In the genomic region with DNA sequence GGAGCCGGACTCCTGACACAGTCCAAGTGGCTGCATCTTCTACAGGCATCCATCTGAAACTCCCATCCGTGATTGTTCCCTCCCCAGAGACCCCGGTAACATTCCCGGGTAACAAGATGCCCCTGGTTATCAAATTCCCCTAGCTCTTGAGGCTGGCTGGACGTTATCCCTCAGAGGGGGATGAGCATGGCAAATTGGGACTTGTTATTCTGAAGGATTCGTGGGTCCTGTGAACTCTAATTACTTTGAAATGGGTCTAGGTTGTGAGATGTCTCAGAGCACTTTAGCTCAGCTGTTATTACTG, we compare ENCODE assay signal across 7 cellular contexts. TPM values are rescaled to one million over a fixed set of nuclear protein-coding genes. Genes with fewer than 3 reads are reported as not detected.
DNase-seq lines count a peak whose midpoint lies in the region; TF ChIP-seq lines count a peak whose summit lies in the region.

No MANE protein-coding gene starts in this region.

- peaks cover 43% of the 10 kb centered on the region for H3K4me1 Mint-ChIP-seq in activated T-helper 2 cell treated with anti-CD3 and anti-CD28 coated beads, Interferon-gamma antibody, Interleukin-2, Interleukin-4, amounts not matched to agents 10 μg/mL and 5 μg/mL and 100 μg/mL, durations not matched to agents 14 hours and 24 hours and 36 hours (ENCODE audit: low read depth)

- peak overlapping the region; percentile 100 for H3K27ac Mint-ChIP-seq in activated T-helper 2 cell treated with anti-CD3 and anti-CD28 coated beads, Interferon-gamma antibody, Interleukin-2, Interleukin-4, amounts not matched to agents 10 μg/mL and 5 μg/mL and 100 μg/mL, durations not matched to agents 14 hours and 24 hours and 36 hours

- intact Hi-C loops in activated T-helper 2 cell treated with anti-CD3 and anti-CD28 coated beads, Interferon-gamma antibody, Interleukin-2, Interleukin-4, amounts not matched to agents 10 μg/mL and 5 μg/mL and 100 μg/mL, durations not matched to agents 14 hours and 24 hours and 36 hours (cut with micrococcal nuclease) = loop anchor here (1.0 to 5.0 kb wide), 5 partner anchors 26 to 393 kb away; partner anchors contain the start of genes COQ10A, NABP2, NACA and RNF41

- H3K4me3 ChIP-seq in HFF-Myc (replicated peaks; ENCODE audit: low read depth, low read length) (peak overlapping the region; percentile 59), iPS-18c (ENCODE audit: insufficient read depth, low read depth, low read length) (peak overlapping the region; percentile 68)

- no peaks in the 10 kb centered on the region for H3K9me3 ChIP-seq in iPS-18c (ENCODE audit: control insufficient read depth, insufficient read depth, low read length)

- H3K36me3 Mint-ChIP-seq in activated T-helper 2 cell treated with anti-CD3 and anti-CD28 coated beads, Interferon-gamma antibody, Interleukin-2, Interleukin-4, amounts not matched to agents 10 μg/mL and 5 μg/mL and 100 μg/mL, durations not matched to agents 14 hours and 24 hours and 36 hours (ENCODE audit: low read depth) = peaks cover 9% of the 10 kb centered on the region

- H3K4me3 Mint-ChIP-seq in activated T-helper 2 cell treated with anti-CD3 and anti-CD28 coated beads, Interferon-gamma antibody, Interleukin-2, Interleukin-4, amounts not matched to agents 10 μg/mL and 5 μg/mL and 100 μg/mL, durations not matched to agents 14 hours and 24 hours and 36 hours (ENCODE audit: low read depth) = peak overlapping the region; percentile 96

- no peaks in the 10 kb centered on the region for H3K9me3 Mint-ChIP-seq in activated T-helper 2 cell treated with anti-CD3 and anti-CD28 coated beads, Interferon-gamma antibody, Interleukin-2, Interleukin-4, amounts not matched to agents 10 μg/mL and 5 μg/mL and 100 μg/mL, durations not matched to agents 14 hours and 24 hours and 36 hours

- no peaks in the 10 kb centered on the region for H3K27me3 Mint-ChIP-seq in activated T-helper 2 cell treated with anti-CD3 and anti-CD28 coated beads, Interferon-gamma antibody, Interleukin-2, Interleukin-4, amounts not matched to agents 10 μg/mL and 5 μg/mL and 100 μg/mL, durations not matched to agents 14 hours and 24 hours and 36 hours (ENCODE audit: low read depth)

- TF ChIP-seq CTCF in HFF-Myc (IDR thresholded peaks at IDR 0.05; ENCODE audit: low read depth, low read length, missing control alignments) = no peak

- DNase-seq in HFF-Myc (ENCODE audit: extremely low read depth, low read depth) (no peak), NCI-H1092 (lab: John Stamatoyannopoulos, UW) (no peak), NCI-H510A treated with DMSO at 0.1 percent for 48 hours (lab: John Stamatoyannopoulos, UW) (no peak), kidney glomerular epithelial cell (lab: John Stamatoyannopoulos, UW) (no peak)
- DNase-seq in activated T-helper 2 cell treated with anti-CD3 and anti-CD28 coated beads, Interferon-gamma antibody, Interleukin-2, Interleukin-4, amounts not matched to agents 10 μg/mL and 5 μg/mL and 100 μg/mL, durations not matched to agents 14 hours and 24 hours and 36 hours (ENCODE audit: low spot score) = no peak
- peak; percentile 7 for DNase-seq in stimulated activated naive CD4-positive, alpha-beta T cell treated with Interleukin-2 at 50 U/mL for 16 hours (lab: John Stamatoyannopoulos, UW)

RNA-seq across cellular contexts. Expression of gene PAN2, which starts 0.6 kb away (rescaled TPM):
- total RNA-seq in activated T-helper 2 cell treated with anti-CD3 and anti-CD28 coated beads, Interferon-gamma antibody, Interleukin-2, Interleukin-4, amounts not matched to agents 10 μg/mL and 5 μg/mL and 100 μg/mL, durations not matched to agents 14 hours and 24 hours and 36 hours = 28.7 and 28.9 TPM in 2 replicates

RNA-seq across cellular contexts. Expression of gene IL23A, which starts 4.2 kb away (rescaled TPM):
- total RNA-seq in activated T-helper 2 cell treated with anti-CD3 and anti-CD28 coated beads, Interferon-gamma antibody, Interleukin-2, Interleukin-4, amounts not matched to agents 10 μg/mL and 5 μg/mL and 100 μg/mL, durations not matched to agents 14 hours and 24 hours and 36 hours = 30.4 and 31.0 TPM in 2 replicates

RNA-seq across cellular contexts. Expression of gene CNPY2, which starts 18.7 kb away (rescaled TPM):
- total RNA-seq in activated T-helper 2 cell treated with anti-CD3 and anti-CD28 coated beads, Interferon-gamma antibody, Interleukin-2, Interleukin-4, amounts not matched to agents 10 μg/mL and 5 μg/mL and 100 μg/mL, durations not matched to agents 14 hours and 24 hours and 36 hours = 160 and 165 TPM in 2 replicates

RNA-seq across cellular contexts. Expression of gene STAT2, which starts 25.5 kb away (rescaled TPM):
- total RNA-seq in activated T-helper 2 cell treated with anti-CD3 and anti-CD28 coated beads, Interferon-gamma antibody, Interleukin-2, Interleukin-4, amounts not matched to agents 10 μg/mL and 5 μg/mL and 100 μg/mL, durations not matched to agents 14 hours and 24 hours and 36 hours = 70.3 and 75.0 TPM in 2 replicates

RNA-seq across cellular contexts. Expression of gene APOF, which starts 28.2 kb away (rescaled TPM):
- not detected in 2 replicates for total RNA-seq in activated T-helper 2 cell treated with anti-CD3 and anti-CD28 coated beads, Interferon-gamma antibody, Interleukin-2, Interleukin-4, amounts not matched to agents 10 μg/mL and 5 μg/mL and 100 μg/mL, durations not matched to agents 14 hours and 24 hours and 36 hours
